1 cellular context compared by ENCODE assay signal in the genomic region with DNA sequence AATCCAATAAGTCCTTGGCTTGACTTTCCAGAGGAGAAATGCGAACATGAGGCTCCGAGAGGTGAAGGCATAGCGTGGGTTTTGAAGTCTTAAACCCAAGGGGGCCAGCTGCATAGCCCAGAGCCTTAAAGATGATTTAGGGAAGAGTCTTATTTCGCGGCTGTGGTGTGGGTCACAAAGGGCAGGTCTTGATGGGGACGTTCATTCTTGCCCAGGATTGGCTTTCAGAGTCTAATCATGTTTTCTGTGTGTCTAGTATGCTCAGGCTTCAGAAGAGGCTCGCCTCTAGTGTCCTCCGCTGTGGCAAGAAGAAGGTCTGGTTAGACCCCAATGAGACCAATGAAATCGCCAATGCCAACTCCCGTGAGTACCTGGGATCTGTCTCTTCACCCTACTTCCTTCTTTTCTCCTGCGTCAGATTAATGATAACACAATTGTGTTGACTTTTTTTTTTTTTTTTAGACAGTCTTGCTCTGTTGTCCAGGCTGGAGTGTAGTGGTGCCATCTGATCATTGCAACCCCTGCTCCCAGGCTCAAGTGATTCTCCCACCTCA.
TF ChIP-seq lines count a peak whose summit lies in the region.

No MANE protein-coding gene starts in this region.

TF ChIP-seq in liver, 16 proteins besides CTCF, POLR2A, EP300 and RAD21 (continued from another document):
- TF ChIP-seq, protein P1, sequence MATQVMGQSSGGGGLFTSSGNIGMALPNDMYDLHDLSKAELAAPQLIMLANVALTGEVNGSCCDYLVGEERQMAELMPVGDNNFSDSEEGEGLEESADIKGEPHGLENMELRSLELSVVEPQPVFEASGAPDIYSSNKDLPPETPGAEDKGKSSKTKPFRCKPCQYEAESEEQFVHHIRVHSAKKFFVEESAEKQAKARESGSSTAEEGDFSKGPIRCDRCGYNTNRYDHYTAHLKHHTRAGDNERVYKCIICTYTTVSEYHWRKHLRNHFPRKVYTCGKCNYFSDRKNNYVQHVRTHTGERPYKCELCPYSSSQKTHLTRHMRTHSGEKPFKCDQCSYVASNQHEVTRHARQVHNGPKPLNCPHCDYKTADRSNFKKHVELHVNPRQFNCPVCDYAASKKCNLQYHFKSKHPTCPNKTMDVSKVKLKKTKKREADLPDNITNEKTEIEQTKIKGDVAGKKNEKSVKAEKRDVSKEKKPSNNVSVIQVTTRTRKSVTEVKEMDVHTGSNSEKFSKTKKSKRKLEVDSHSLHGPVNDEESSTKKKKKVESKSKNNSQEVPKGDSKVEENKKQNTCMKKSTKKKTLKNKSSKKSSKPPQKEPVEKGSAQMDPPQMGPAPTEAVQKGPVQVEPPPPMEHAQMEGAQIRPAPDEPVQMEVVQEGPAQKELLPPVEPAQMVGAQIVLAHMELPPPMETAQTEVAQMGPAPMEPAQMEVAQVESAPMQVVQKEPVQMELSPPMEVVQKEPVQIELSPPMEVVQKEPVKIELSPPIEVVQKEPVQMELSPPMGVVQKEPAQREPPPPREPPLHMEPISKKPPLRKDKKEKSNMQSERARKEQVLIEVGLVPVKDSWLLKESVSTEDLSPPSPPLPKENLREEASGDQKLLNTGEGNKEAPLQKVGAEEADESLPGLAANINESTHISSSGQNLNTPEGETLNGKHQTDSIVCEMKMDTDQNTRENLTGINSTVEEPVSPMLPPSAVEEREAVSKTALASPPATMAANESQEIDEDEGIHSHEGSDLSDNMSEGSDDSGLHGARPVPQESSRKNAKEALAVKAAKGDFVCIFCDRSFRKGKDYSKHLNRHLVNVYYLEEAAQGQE (IDR thresholded peaks at IDR 0.05) = no peak
- TF ChIP-seq TAF1 (conservative IDR thresholded peaks at IDR 0.05) (no peak), FOXA2 (IDR thresholded peaks at IDR 0.05) (no peak), YY1 (IDR thresholded peaks at IDR 0.05) (no peak)
